In the genomic region with DNA sequence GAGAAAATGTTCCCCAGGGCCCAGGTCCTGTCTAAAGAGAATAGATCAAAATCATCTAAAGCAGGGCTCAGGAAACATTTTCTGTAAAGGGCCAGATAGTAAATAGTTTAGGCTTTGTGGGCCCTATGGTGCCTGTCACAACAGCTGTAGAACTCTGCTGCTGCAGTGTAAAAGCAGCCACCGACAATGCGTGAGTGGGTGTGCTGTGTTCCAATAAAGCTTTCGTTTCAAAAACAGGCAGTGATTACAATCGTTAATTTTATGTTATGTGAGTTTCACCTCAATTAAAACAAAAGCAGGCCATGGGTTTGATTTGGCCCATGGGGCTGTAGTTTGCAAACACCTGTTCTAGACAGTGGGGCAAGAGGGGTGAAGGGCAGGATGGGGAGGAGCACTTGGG, we compare ENCODE assay signal across 20 cellular contexts. TPM values are rescaled to one million over a fixed set of nuclear protein-coding genes. Genes with fewer than 3 reads are reported as not detected.
DNase-seq lines count a peak whose midpoint lies in the region; ATAC-seq, FAIRE-seq and TF ChIP-seq lines count a peak whose summit lies in the region.
"Had no signal": no experiment of that assay in that cellular context is flagged by ENCODE, and none has a peak within 500 bp of the region (broad histone marks: within the 10 kb centered on the region; RNA-seq: fewer than 3 reads in every experiment).

No MANE protein-coding gene starts in this region.

- WGBS in HepG2 (ENCODE audit: low lambda C conversion rate): 71% methylated on average over 4 of the region's 4 CpGs
- WGBS in right lobe of liver (ENCODE audit: insufficient coverage, low coverage, low lambda C conversion rate, missing lambda C conversion rate): 91% methylated on average over 4 of the region's 4 CpGs
- WGBS in mesendoderm (ENCODE audit: extremely low coverage, insufficient coverage, low lambda C conversion rate): no CpG with 5 or more reads among the region's 4 CpGs

- FAIRE-seq in HepG2 (lab: Jason Lieb, UNC): no peak
- FAIRE-seq in astrocyte (lab: Jason Lieb, UNC): no peak
- FAIRE-seq: A204.1, D721Med, G401.6, GM12891, H54 had no signal

- no peak overlapping the region for H4K8ac ChIP-seq in mesendoderm (ENCODE audit: low read depth, low read length)

- intact Hi-C loops in HepG2 (cut with micrococcal nuclease; ENCODE audit: unreplicated experiment): no loop called here
- intact Hi-C loops in right lobe of liver (cut with DNase I): no loop called here

- no peaks in the 10 kb centered on the region for H3K36me3 Mint-ChIP-seq in astrocyte (ENCODE audit: low read depth, unreplicated experiment)
- H3K36me3 Mint-ChIP-seq: CD4-positive, CD25-positive, alpha-beta regulatory T cell; CD8-positive, alpha-beta memory T cell had no signal

- H3K9me3 ChIP-seq in HepG2 (ENCODE audit: low read length) (no peaks in the 10 kb centered on the region), right lobe of liver (no peaks in the 10 kb centered on the region), astrocyte (ENCODE audit: insufficient read depth, low read depth, low read length) (no peaks in the 10 kb centered on the region)
- H3K9me3 ChIP-seq: BE2C had no signal

- peaks cover 15% of the 10 kb centered on the region for H3K4me1 ChIP-seq in HepG2 (ENCODE audit: insufficient read depth, low read length)
- H3K4me1 ChIP-seq in right lobe of liver: no peaks in the 10 kb centered on the region
- peaks cover 5% of the 10 kb centered on the region for H3K4me1 ChIP-seq in astrocyte (ENCODE audit: insufficient read depth, low read length)
- H3K4me1 ChIP-seq in mesendoderm (ENCODE audit: control insufficient read depth, low read depth, low read length): peaks cover 8% of the 10 kb centered on the region
- H3K4me1 ChIP-seq: BE2C had no signal

- H3K27ac Mint-ChIP-seq in astrocyte (ENCODE audit: unreplicated experiment): peak overlapping the region; percentile 58
- H3K27ac Mint-ChIP-seq: CD4-positive, CD25-positive, alpha-beta regulatory T cell; CD8-positive, alpha-beta memory T cell; GM23338 had no signal

- H3K9me3 Mint-ChIP-seq in astrocyte (ENCODE audit: unreplicated experiment): peaks cover 3% of the 10 kb centered on the region
- H3K9me3 Mint-ChIP-seq: CD8-positive, alpha-beta memory T cell; GM23338 had no signal

- H3K27me3 Mint-ChIP-seq in astrocyte (ENCODE audit: low read depth, unreplicated experiment): peaks cover 3% of the 10 kb centered on the region

- H3K9ac ChIP-seq in HepG2 (ENCODE audit: insufficient read depth, low read depth, low read length) (no peak overlapping the region), astrocyte (ENCODE audit: low read length) (no peak overlapping the region), mesendoderm (ENCODE audit: low read length) (no peak overlapping the region)

- TF ChIP-seq POLR2A in HepG2 (IDR thresholded peaks at IDR 0.05; ENCODE audit: insufficient read depth in 1 of 2, low read depth in 2 of 2, low read length in 2 of 2) (no peak), right lobe of liver (IDR thresholded peaks at IDR 0.05) (no peak)

- H4K5ac ChIP-seq in mesendoderm (ENCODE audit: low read length): no peak overlapping the region

- ATAC-seq in HepG2 (no peak), right lobe of liver (no peak), GM19023 (IDR thresholded peaks at IDR 0.05; ENCODE audit: unreplicated experiment) (no peak)

- no peak overlapping the region for H2AK5ac ChIP-seq in mesendoderm (ENCODE audit: low read length)

- no peak for TF ChIP-seq CTCF in HepG2 (CRISPR knock-in tag; IDR thresholded peaks at IDR 0.05)
- TF ChIP-seq CTCF in right lobe of liver (IDR thresholded peaks at IDR 0.05): no peak
- TF ChIP-seq CTCF in astrocyte (IDR thresholded peaks at IDR 0.05; ENCODE audit: insufficient read depth, low read depth, low read length): no peak
- TF ChIP-seq CTCF in brain microvascular endothelial cell (IDR thresholded peaks at IDR 0.05; ENCODE audit: low read depth, low read length, missing control alignments): no peak

- in situ Hi-C loops in HepG2 (cut with HindIII; ENCODE audit: extremely low pct_ligation_motif_present, low pct_unique_long_range_greater_than_20kb) (no loop called here), brain microvascular endothelial cell (cut with HindIII; ENCODE audit: low pct_ligation_motif_present, low sequenced_read_pairs) (no loop called here)

- H4K20me1 ChIP-seq in HepG2 (ENCODE audit: insufficient read depth, low read length) (no peaks in the 10 kb centered on the region), astrocyte (ENCODE audit: insufficient read depth, low read length) (no peaks in the 10 kb centered on the region)

- H3K27me3 ChIP-seq in HepG2 (ENCODE audit: control insufficient read depth in 1 of 2, insufficient read depth in 2 of 2, low read length in 2 of 2) (no peaks in the 10 kb centered on the region), right lobe of liver (no peaks in the 10 kb centered on the region), astrocyte (ENCODE audit: insufficient read depth, low read length) (no peaks in the 10 kb centered on the region), mesendoderm (ENCODE audit: insufficient read depth, low read length, poor library complexity) (no peaks in the 10 kb centered on the region), brain microvascular endothelial cell (replicated peaks) (no peaks in the 10 kb centered on the region)
- H3K27me3 ChIP-seq: BE2C had no signal

- no peak overlapping the region for H2BK5ac ChIP-seq in mesendoderm (ENCODE audit: low read length)

- no peak overlapping the region for H3K27ac ChIP-seq in HepG2 (ENCODE audit: extremely low read length, insufficient read depth, low read length)
- no peak overlapping the region for H3K27ac ChIP-seq in right lobe of liver
- no peak overlapping the region for H3K27ac ChIP-seq in astrocyte (ENCODE audit: low read depth, low read length)
- H3K27ac ChIP-seq in mesendoderm (ENCODE audit: low read depth, low read length): no peak overlapping the region
- no peak overlapping the region for H3K27ac ChIP-seq in brain microvascular endothelial cell

- H3K4me2 ChIP-seq in HepG2 (ENCODE audit: low read depth, low read length) (no peak overlapping the region), astrocyte (ENCODE audit: low read length) (no peak overlapping the region), mesendoderm (ENCODE audit: low read length) (no peak overlapping the region)
- H3K4me2 ChIP-seq: GM23338 had no signal

- no peaks in the 10 kb centered on the region for H3K79me2 ChIP-seq in HepG2 (ENCODE audit: insufficient read depth, low read length)
- no peaks in the 10 kb centered on the region for H3K79me2 ChIP-seq in astrocyte (ENCODE audit: insufficient read depth, low read length)
- no peaks in the 10 kb centered on the region for H3K79me2 ChIP-seq in mesendoderm (ENCODE audit: control insufficient read depth, insufficient read depth, low read length)

- H2BK120ac ChIP-seq in mesendoderm (ENCODE audit: low read depth, low read length): peak overlapping the region; percentile 8

- CTCF ChIA-PET in HepG2 (lab: Yijun Ruan, JAX; ENCODE audit: low intra/inter-chr PET ratio, low total read pairs): no interaction called here

- H3K4ac ChIP-seq in mesendoderm (ENCODE audit: low read depth, low read length): no peak overlapping the region

- POLR2A ChIA-PET in HepG2 (lab: Yijun Ruan, JAX): no interaction called here

- H3K23ac ChIP-seq in mesendoderm (ENCODE audit: low read length): no peak overlapping the region

- TF ChIP-seq EP300 in HepG2 (IDR thresholded peaks at IDR 0.05; ENCODE audit: low read depth in 2 of 2, low read length in 2 of 2) (no peak), HepG2 (CRISPR knock-in tag; IDR thresholded peaks at IDR 0.05; ENCODE audit: borderline replicate concordance) (no peak)

- H3K79me1 ChIP-seq in mesendoderm (ENCODE audit: low read length): no peaks in the 10 kb centered on the region

- no peak for TF ChIP-seq RAD21 in HepG2 (CRISPR knock-in tag; IDR thresholded peaks at IDR 0.05)

- no TSS peak for BruUV-seq in HepG2 (replicated peaks; lab: Mats Ljungman, UMichigan)

- H2AFZ ChIP-seq in HepG2 (ENCODE audit: low read length) (no peak overlapping the region), astrocyte (ENCODE audit: low read depth, low read length) (no peak overlapping the region)
- H2AFZ ChIP-seq: GM23338 had no signal

- DNase-seq in HepG2 (ENCODE audit: low spot score): no peak
- no peak for DNase-seq in right lobe of liver
- DNase-seq in astrocyte (ENCODE audit: low read depth): no peak
- no peak for DNase-seq in mesendoderm
- no peak for DNase-seq in stimulated activated CD4-positive, alpha-beta T cell treated with anti-CD3 and anti-CD28 coated beads, Interleukin-15, amount 100 ng/mL, for 24 hours
- DNase-seq in brain microvascular endothelial cell: no peak
- DNase-seq: ACHN; BE2C; C1 segment of cervical spinal cord; CD4-positive, CD25-positive, alpha-beta regulatory T cell; CD8-positive, alpha-beta memory T cell; COR-L47; HCEC 1CT had no signal

- H3K36me3 ChIP-seq in HepG2 (replicated peaks in 1 of 2; ENCODE audit: control insufficient read depth in 1 of 2, insufficient read depth in 2 of 2, low read length in 2 of 2) (no peaks in the 10 kb centered on the region), right lobe of liver (no peaks in the 10 kb centered on the region), astrocyte (ENCODE audit: insufficient read depth, low read length) (no peaks in the 10 kb centered on the region), mesendoderm (ENCODE audit: control insufficient read depth, insufficient read depth, low read length) (no peaks in the 10 kb centered on the region), brain microvascular endothelial cell (replicated peaks) (no peaks in the 10 kb centered on the region)
- H3K36me3 ChIP-seq: BE2C had no signal

- no peak overlapping the region for H3K4me3 Mint-ChIP-seq in astrocyte (ENCODE audit: unreplicated experiment)
- H3K4me3 Mint-ChIP-seq: CD4-positive, CD25-positive, alpha-beta regulatory T cell; GM23338 had no signal

- H3K18ac ChIP-seq in mesendoderm (ENCODE audit: low read length): no peak overlapping the region

- no peak overlapping the region for H2BK15ac ChIP-seq in mesendoderm (replicated peaks; ENCODE audit: low read depth)

- H3K4me1 Mint-ChIP-seq in astrocyte (ENCODE audit: low read depth, unreplicated experiment): peaks cover 25% of the 10 kb centered on the region

- H3K56ac ChIP-seq in mesendoderm (ENCODE audit: low read length): no peak overlapping the region

- H3K4me3 ChIP-seq in HepG2 (replicated peaks in 1 of 3; ENCODE audit: insufficient read depth in 1 of 3, low read depth in 2 of 3, low read length in 3 of 3): no peak overlapping the region
- H3K4me3 ChIP-seq in right lobe of liver: no peak overlapping the region
- no peak overlapping the region for H3K4me3 ChIP-seq in astrocyte (ENCODE audit: insufficient read depth, low read depth, low read length)
- no peak overlapping the region for H3K4me3 ChIP-seq in mesendoderm (ENCODE audit: low read length)
- H3K4me3 ChIP-seq in brain microvascular endothelial cell (ENCODE audit: low read depth, low read length): no peak overlapping the region
- H3K4me3 ChIP-seq: GM23338 had no signal

RNA-seq across cellular contexts. Expression of gene HEG1, which starts 12.5 kb away (rescaled TPM):
- total RNA-seq in HepG2 (2016; rRNA removed; fragmentation: Illumina TruSeq; extraction: Trizol) (9.7 and 10.7 TPM in 2 replicates), right lobe of liver (10 to 100 TPM in 3 of 6 experiments, 1 to 10 TPM in 3; 3.5 to 14.9 (median 10.8) TPM), astrocyte (62.1 and 65.7 TPM in 2 replicates)
- total RNA-seq in HepG2 (2016; cell fraction: cytosol; rRNA removed; fragmentation: Illumina TruSeq; extraction: Trizol; ENCODE audit: low read depth): 1.1 TPM in 2 replicates
- total RNA-seq in HepG2 (2016; cell fraction: insoluble cytoplasmic fraction; rRNA removed; fragmentation: Illumina TruSeq; extraction: Trizol): 6.8 and 9.0 TPM in 2 replicates
- 3.2 and 3.3 TPM in 2 replicates for total RNA-seq in HepG2 (2016; cell fraction: membrane; rRNA removed; fragmentation: Illumina TruSeq; extraction: Trizol)
- total RNA-seq in HepG2 (2016; cell fraction: nucleus; rRNA removed; fragmentation: Illumina TruSeq; extraction: Trizol): 17.3 and 19.4 TPM in 2 replicates
- polyA plus RNA-seq in HepG2 (2011; rRNA removed): 11.6 and 18.2 TPM in 2 replicates
- polyA plus RNA-seq in HepG2 (2011; cell fraction: cytosol; rRNA removed): 8.6 and 8.8 TPM in 2 replicates
- polyA plus RNA-seq in HepG2 (2011; cell fraction: nucleus; rRNA removed): 17.9 and 23.5 TPM in 2 replicates
- 12.1 and 14.0 TPM in 2 replicates for polyA plus RNA-seq in HepG2 (2012)
- 0.46 and 0.52 TPM in 2 replicates for polyA plus RNA-seq in HepG2 (2016; cell fraction: cytosol; fragmentation: Illumina TruSeq; extraction: Trizol; ENCODE audit: low read depth)
- polyA plus RNA-seq in HepG2 (2016; cell fraction: insoluble cytoplasmic fraction; fragmentation: Illumina TruSeq; extraction: Trizol; ENCODE audit: low read depth): 5.4 and 5.8 TPM in 2 replicates
- 0.69 and 0.92 TPM in 2 replicates for polyA plus RNA-seq in HepG2 (2016; cell fraction: membrane; fragmentation: Illumina TruSeq; extraction: Trizol; ENCODE audit: low read depth)
- 14.9 and 16.7 TPM in 2 replicates for polyA plus RNA-seq in HepG2 (2016; cell fraction: nucleus; fragmentation: Illumina TruSeq; extraction: Trizol; ENCODE audit: insufficient read depth, low read depth)
- polyA minus RNA-seq in HepG2 (2011; rRNA and poly(A)+ RNA removed; ENCODE audit: low replicate concordance): 51.4 and 72.4 TPM in 2 replicates
- polyA minus RNA-seq in HepG2 (2011; cell fraction: cytosol; rRNA and poly(A)+ RNA removed): 23.5 and 27.8 TPM in 2 replicates
- polyA minus RNA-seq in HepG2 (2011; cell fraction: nucleus; rRNA and poly(A)+ RNA removed): 17.8 and 25.8 TPM in 2 replicates
- polyA plus RNA-seq in mesendoderm (2013, experiment 1 of 2): 36.8 TPM
- polyA plus RNA-seq in mesendoderm (2013, experiment 2 of 2): 35.1 TPM
